Comparison of ENCODE assay signal across 11 cellular contexts in genomic region chr6:105596284-105596755, GRCh38.
DNase-seq lines count a peak whose midpoint lies in the region; ATAC-seq, FAIRE-seq and TF ChIP-seq lines count a peak whose summit lies in the region.
"Had no signal": no experiment of that assay in that cellular context is flagged by ENCODE, and none has a peak within 500 bp of the region (broad histone marks: within the 10 kb centered on the region; RNA-seq: fewer than 3 reads in every experiment).

No MANE protein-coding gene starts in this region.

- 55 to 62% (median 62%) methylated on average over 4 of the region's 4 CpGs for WGBS in small intestine, 3 donors

- no peak for TF ChIP-seq CTCF in foreskin fibroblast (IDR thresholded peaks at IDR 0.05; ENCODE audit: low read depth, low read length)

- no peaks in the 10 kb centered on the region for H3K4me1 ChIP-seq in small intestine (ENCODE audit: control insufficient read depth in 2 of 2, insufficient read depth in 1 of 2, low read depth in 1 of 2, low read length in 1 of 2)

- no peak overlapping the region for H3K27ac ChIP-seq in small intestine (ENCODE audit: low read depth in 1 of 2, low read length in 1 of 2)

- H3K36me3 ChIP-seq in small intestine (ENCODE audit: control insufficient read depth in 2 of 2, insufficient read depth in 2 of 2, low read length in 2 of 2): no peaks in the 10 kb centered on the region

- no peak for ATAC-seq in stimulated activated naive B cell treated with anti-CD40 and anti-IgM and Interleukin-4, amounts not matched to agents 10 μg/mL and 1 μg/mL and 100 μg/mL, for 72 hours (replicated peaks)
- ATAC-seq in HG02588 (IDR thresholded peaks at IDR 0.05; ENCODE audit: unreplicated experiment): no peak
- ATAC-seq: HepG2 had no signal

- no peaks in the 10 kb centered on the region for H3K36me3 Mint-ChIP-seq in stimulated activated naive B cell treated with anti-CD40 and anti-IgM and Interleukin-4, amounts not matched to agents 10 μg/mL and 1 μg/mL and 100 μg/mL, for 72 hours

- H3K27me3 ChIP-seq in small intestine (ENCODE audit: control insufficient read depth in 2 of 2, insufficient read depth in 2 of 2, low read length in 2 of 2): no peaks in the 10 kb centered on the region

- H3K9me3 Mint-ChIP-seq in stimulated activated naive B cell treated with anti-CD40 and anti-IgM and Interleukin-4, amounts not matched to agents 10 μg/mL and 1 μg/mL and 100 μg/mL, for 72 hours: peaks cover 0 to 5% of the 10 kb centered on the region in 2 donors

- FAIRE-seq in small intestine (lab: Jason Lieb, UNC): peak; percentile 65
- FAIRE-seq: HepG2 had no signal

- DNase-seq in HCEC 1CT (peak; percentile 95), SW480 (ENCODE audit: low spot score) (peak; percentile 40), foreskin fibroblast (peak; percentile 87 to 89), small intestine (no peak)
- no peak for DNase-seq in stimulated activated naive B cell treated with anti-CD40 and anti-IgM and Interleukin-4, amounts not matched to agents 10 μg/mL and 1 μg/mL and 100 μg/mL, for 72 hours
- DNase-seq in activated CD4-positive, alpha-beta T cell treated with anti-CD3 and anti-CD28 coated beads, Interleukin-2, amount 50 U/mL, for 4 hours: no peak
- DNase-seq in stimulated activated CD4-positive, alpha-beta T cell treated with anti-CD3 and anti-CD28 coated beads, Interleukin-15, amount 100 ng/mL, for 24 hours: no peak
- DNase-seq: cortex of kidney, GDM1 had no signal

- peaks cover 5 to 12% of the 10 kb centered on the region in 2 donors for H3K27me3 Mint-ChIP-seq in stimulated activated naive B cell treated with anti-CD40 and anti-IgM and Interleukin-4, amounts not matched to agents 10 μg/mL and 1 μg/mL and 100 μg/mL, for 72 hours

- H3K4me3 ChIP-seq in foreskin fibroblast (ENCODE audit: low read depth in 1 of 2, low read length in 2 of 2): no peak overlapping the region
- H3K4me3 ChIP-seq in small intestine (ENCODE audit: low read depth in 1 of 2, low read length in 2 of 2): no peak overlapping the region

- no peak overlapping the region for H3K27ac Mint-ChIP-seq in stimulated activated naive B cell treated with anti-CD40 and anti-IgM and Interleukin-4, amounts not matched to agents 10 μg/mL and 1 μg/mL and 100 μg/mL, for 72 hours

- H3K9me3 ChIP-seq in small intestine (ENCODE audit: control insufficient read depth, low read depth): no peaks in the 10 kb centered on the region

- H3K4me3 Mint-ChIP-seq in stimulated activated naive B cell treated with anti-CD40 and anti-IgM and Interleukin-4, amounts not matched to agents 10 μg/mL and 1 μg/mL and 100 μg/mL, for 72 hours: no peak overlapping the region

- peaks cover 2% of the 10 kb centered on the region in 2 donors for H3K4me1 Mint-ChIP-seq in stimulated activated naive B cell treated with anti-CD40 and anti-IgM and Interleukin-4, amounts not matched to agents 10 μg/mL and 1 μg/mL and 100 μg/mL, for 72 hours

Comparison
In these comparisons a context has a peak if more than half of its experiments do, and no peak if none do; other contexts are left out.
1. DNase-seq: peak in HCEC 1CT (single experiment), SW480 (single experiment) and foreskin fibroblast (2 of 2); none in small intestine (single experiment), stimulated activated naive B cell treated with anti-CD40 and anti-IgM and Interleukin-4, amounts not matched to agents 10 μg/mL and 1 μg/mL and 100 μg/mL, for 72 hours (single experiment), activated CD4-positive, alpha-beta T cell treated with anti-CD3 and anti-CD28 coated beads, Interleukin-2, amount 50 U/mL, for 4 hours (0 of 2) and stimulated activated CD4-positive, alpha-beta T cell treated with anti-CD3 and anti-CD28 coated beads, Interleukin-15, amount 100 ng/mL, for 24 hours (single experiment).